Comparison of ENCODE assay signal across 22 cellular contexts in genomic region chr12:19892186-19892585, GRCh38.
A peak's percentile ranks its signal among the peaks of the same experiment; 100 is the strongest.
DNase-seq lines count a peak whose midpoint lies in the region; FAIRE-seq and TF ChIP-seq lines count a peak whose summit lies in the region.
"Had no signal": no experiment of that assay in that cellular context is flagged by ENCODE, and none has a peak within 500 bp of the region (broad histone marks: within the 10 kb centered on the region; RNA-seq: fewer than 3 reads in every experiment).

No MANE protein-coding gene starts in this region.

- no peak overlapping the region for H3K4me2 ChIP-seq in GM23248 (ENCODE audit: unreplicated experiment)
- peak overlapping the region; percentile 13 for H3K4me2 ChIP-seq in endothelial cell of umbilical vein (ENCODE audit: insufficient read depth, low read length)
- H3K4me2 ChIP-seq in mesenchymal stem cell (ENCODE audit: low read length, poor library complexity, severe bottlenecking), result no peak overlapping the region
- H3K4me2 ChIP-seq in hepatocyte, result no peak overlapping the region

- TF ChIP-seq CTCF in endothelial cell of umbilical vein (IDR thresholded peaks at IDR 0.05; ENCODE audit: extremely low read depth in 1 of 2, insufficient read depth in 1 of 2, low read depth in 1 of 2, low read length in 2 of 2) (no peak), tibial artery (IDR thresholded peaks at IDR 0.05) (no peak), hepatocyte (IDR thresholded peaks at IDR 0.05; ENCODE audit: poor library complexity) (no peak)

- FAIRE-seq in endothelial cell of umbilical vein (lab: Jason Lieb, UNC), result no peak
- FAIRE-seq: GM18507, H1 had no signal

- no peak overlapping the region for H3K14ac ChIP-seq in mesenchymal stem cell (ENCODE audit: low read length in 2 of 2)

- CTCF ChIA-PET in endothelial cell of umbilical vein (lab: Charles Lee), result interaction anchor here (0.6 to 4.0 kb wide), 9 partner anchors 8 to 330 kb away, joined by 3 to 32 read pairs (median 3); no protein-coding TSS in a partner anchor

- H3K4me3 ChIP-seq in GM23248 (no peak overlapping the region), endothelial cell of umbilical vein (replicated peaks in 1 of 3; ENCODE audit: insufficient read depth in 1 of 3, low read depth in 1 of 3, low read length in 3 of 3) (no peak overlapping the region), mesenchymal stem cell (ENCODE audit: insufficient read depth in 1 of 2, low read depth in 1 of 2, low read length in 2 of 2) (no peak overlapping the region), tibial artery (no peak overlapping the region), hepatocyte (no peak overlapping the region)
- H3K4me3 ChIP-seq: SJSA1 had no signal

- H3K9me3 ChIP-seq in GM23248 (ENCODE audit: low read depth), result no peaks in the 10 kb centered on the region
- no peaks in the 10 kb centered on the region for H3K9me3 ChIP-seq in endothelial cell of umbilical vein (replicated peaks; ENCODE audit: control insufficient read depth, insufficient read depth, low read length)
- H3K9me3 ChIP-seq in mesenchymal stem cell (ENCODE audit: control insufficient read depth, low read length), result no peaks in the 10 kb centered on the region
- H3K9me3 ChIP-seq in tibial artery, result no peaks in the 10 kb centered on the region
- no peaks in the 10 kb centered on the region for H3K9me3 ChIP-seq in hepatocyte (ENCODE audit: low read depth)
- H3K9me3 ChIP-seq: SJSA1 had no signal

- no peak overlapping the region for H3K23ac ChIP-seq in mesenchymal stem cell (ENCODE audit: low read length in 2 of 2)

- no peak overlapping the region for H3K4ac ChIP-seq in mesenchymal stem cell (ENCODE audit: low read depth in 1 of 2, low read length in 2 of 2)

- no peak overlapping the region for H2BK12ac ChIP-seq in mesenchymal stem cell (ENCODE audit: low read length in 2 of 2)

- TF ChIP-seq POLR2A in endothelial cell of umbilical vein (IDR thresholded peaks at IDR 0.05; ENCODE audit: low read depth, low read length), result no peak

- H4K8ac ChIP-seq in mesenchymal stem cell (ENCODE audit: low read length), result no peak overlapping the region

- DNase-seq in GM23248, result peak; percentile 38
- peak; percentile 72 for DNase-seq in endothelial cell of umbilical vein (ENCODE audit: low read depth, low spot score)
- DNase-seq in mesenchymal stem cell, result peak; percentile 26
- no peak for DNase-seq in tibial artery
- no peak for DNase-seq in hepatocyte (ENCODE audit: low spot score)
- DNase-seq in KG1 (lab: John Stamatoyannopoulos, UW), result no peak
- DNase-seq in Ammon's horn (ENCODE audit: low spot score), result no peak
- DNase-seq: CD4-positive, CD25-positive, alpha-beta regulatory T cell; DMS153; DND-41; Karpas-422; NCI-H1092; NCI-H1436; NCI-H2029; NCI-H446; NCI-H524 treated with DMSO at 0.1 percent for 48 hours; Right ventricle myocardium superior; RPMI8226 had no signal

- H3K36me3 ChIP-seq in GM23248 (ENCODE audit: low read depth), result no peaks in the 10 kb centered on the region
- H3K36me3 ChIP-seq in endothelial cell of umbilical vein (ENCODE audit: control insufficient read depth in 2 of 2, extremely low read depth in 1 of 2, insufficient read depth in 2 of 2, low read length in 2 of 2), result no peaks in the 10 kb centered on the region
- no peaks in the 10 kb centered on the region for H3K36me3 ChIP-seq in mesenchymal stem cell (ENCODE audit: control insufficient read depth in 1 of 2, insufficient read depth in 2 of 2, low read depth in 1 of 2, low read length in 2 of 2)
- H3K36me3 ChIP-seq in tibial artery, result no peaks in the 10 kb centered on the region
- H3K36me3 ChIP-seq in hepatocyte (replicated peaks; ENCODE audit: insufficient read depth, low read depth), result no peaks in the 10 kb centered on the region
- H3K36me3 ChIP-seq: SJSA1 had no signal

- no peak overlapping the region for H2AK5ac ChIP-seq in mesenchymal stem cell (ENCODE audit: low read length, severe bottlenecking)

- H3K4me1 ChIP-seq in GM23248 (ENCODE audit: insufficient read depth), result peaks cover 21% of the 10 kb centered on the region
- peaks cover 7% of the 10 kb centered on the region for H3K4me1 ChIP-seq in endothelial cell of umbilical vein (ENCODE audit: control insufficient read depth, extremely low read depth, insufficient read depth, low read length)
- no peaks in the 10 kb centered on the region for H3K4me1 ChIP-seq in mesenchymal stem cell (ENCODE audit: control insufficient read depth, insufficient read depth, low read depth, low read length)
- peaks cover 0 to 81% (median 3%) of the 10 kb centered on the region in 4 donors for H3K4me1 ChIP-seq in tibial artery
- peaks cover 5% of the 10 kb centered on the region for H3K4me1 ChIP-seq in hepatocyte (ENCODE audit: insufficient read depth)

- in situ Hi-C loops in GM23248 (cut with MboI), result no loop called here

- POLR2A ChIA-PET in endothelial cell of umbilical vein (lab: Charles Lee), result no interaction called here

- dilution Hi-C loops in endothelial cell of umbilical vein (cut with MboI; ENCODE audit: extremely low pct_ligation_motif_present, low sequenced_read_pairs), result no loop called here

- no peak overlapping the region for H4K91ac ChIP-seq in mesenchymal stem cell (ENCODE audit: low read length)

- H3F3A ChIP-seq in GM23248 (ENCODE audit: insufficient read depth), result peaks cover 4% of the 10 kb centered on the region; the same call in 1 of the 2 replicates

- H3K9me2 ChIP-seq in GM23248 (ENCODE audit: insufficient read depth) (no peaks in the 10 kb centered on the region), hepatocyte (replicated peaks; ENCODE audit: insufficient read depth) (no peaks in the 10 kb centered on the region)

- no peak overlapping the region for H2BK5ac ChIP-seq in mesenchymal stem cell (ENCODE audit: low read depth, low read length, poor library complexity, severe bottlenecking)

- H3K9me1 ChIP-seq in endothelial cell of umbilical vein (replicated peaks; ENCODE audit: control insufficient read depth, extremely low read depth, insufficient read depth, low read length), result no peaks in the 10 kb centered on the region

- H3K27ac ChIP-seq in GM23248, result no peak overlapping the region
- no peak overlapping the region for H3K27ac ChIP-seq in endothelial cell of umbilical vein (ENCODE audit: insufficient read depth, low read depth, low read length)
- H3K27ac ChIP-seq in mesenchymal stem cell (ENCODE audit: low read length, poor library complexity, severe bottlenecking), result no peak overlapping the region
- H3K27ac ChIP-seq in tibial artery, result peak overlapping the region; percentile 59 to 71
- no peak overlapping the region for H3K27ac ChIP-seq in hepatocyte
- H3K27ac ChIP-seq: HL-60, SJSA1 had no signal

- H3K79me1 ChIP-seq in mesenchymal stem cell (replicated peaks; ENCODE audit: low read length, poor library complexity, severe bottlenecking), result no peaks in the 10 kb centered on the region

- no peaks in the 10 kb centered on the region for H4K20me1 ChIP-seq in GM23248 (ENCODE audit: insufficient read depth)
- H4K20me1 ChIP-seq in endothelial cell of umbilical vein (replicated peaks; ENCODE audit: control insufficient read depth, extremely low read depth, insufficient read depth, low read length), result no peaks in the 10 kb centered on the region
- H4K20me1 ChIP-seq in hepatocyte (ENCODE audit: insufficient read depth, poor library complexity, severe bottlenecking), result no peaks in the 10 kb centered on the region

- H3K9ac ChIP-seq in GM23248, result no peak overlapping the region
- no peak overlapping the region for H3K9ac ChIP-seq in endothelial cell of umbilical vein (replicated peaks; ENCODE audit: extremely low read depth, insufficient read depth, low read length)
- H3K9ac ChIP-seq in mesenchymal stem cell (ENCODE audit: low read length), result no peak overlapping the region

- intact Hi-C loops in endothelial cell of umbilical vein (cut with micrococcal nuclease), result loop anchor here (5.0 kb wide), 1 partner anchor 135 kb away; no protein-coding TSS in a partner anchor
- intact Hi-C loops in tibial artery (cut with DNase I; ENCODE audit: low total_unique reads), result no loop called here

- H2AFZ ChIP-seq in GM23248 (no peak overlapping the region), endothelial cell of umbilical vein (ENCODE audit: low read depth, low read length) (no peak overlapping the region), mesenchymal stem cell (ENCODE audit: low read depth, low read length) (no peak overlapping the region), hepatocyte (no peak overlapping the region)

- no TSS peak for BruUV-seq in endothelial cell of umbilical vein (replicated peaks; lab: Mats Ljungman, UMichigan)

- H2BK15ac ChIP-seq in mesenchymal stem cell (ENCODE audit: low read depth, poor library complexity, severe bottlenecking), result no peak overlapping the region

- H3K27me3 ChIP-seq in GM23248 (replicated peaks; ENCODE audit: insufficient read depth) (no peaks in the 10 kb centered on the region), endothelial cell of umbilical vein (ENCODE audit: control insufficient read depth in 2 of 2, insufficient read depth in 2 of 2, low read length in 2 of 2) (no peaks in the 10 kb centered on the region), mesenchymal stem cell (ENCODE audit: control insufficient read depth in 1 of 2, insufficient read depth in 1 of 2, low read length in 2 of 2) (no peaks in the 10 kb centered on the region), tibial artery (no peaks in the 10 kb centered on the region), hepatocyte (no peaks in the 10 kb centered on the region)
- H3K27me3 ChIP-seq: SJSA1 had no signal

- no peak overlapping the region for H3K18ac ChIP-seq in mesenchymal stem cell (ENCODE audit: low read depth in 1 of 2, low read length in 2 of 2)

- H2BK120ac ChIP-seq in mesenchymal stem cell (ENCODE audit: low read depth, low read length), result no peak overlapping the region

- H3K79me2 ChIP-seq in GM23248 (ENCODE audit: insufficient read depth) (no peaks in the 10 kb centered on the region), endothelial cell of umbilical vein (ENCODE audit: control insufficient read depth, insufficient read depth, low read length) (no peaks in the 10 kb centered on the region), hepatocyte (no peaks in the 10 kb centered on the region)

TF ChIP-seq in endothelial cell of umbilical vein, 7 proteins besides CTCF, POLR2A, EP300 and RAD21:
- TF ChIP-seq MYC (IDR thresholded peaks at IDR 0.05; ENCODE audit: low read depth, low read length) (no peak), EZH2 (IDR thresholded peaks at IDR 0.05; ENCODE audit: borderline replicate concordance, low read depth, low read length, severe bottlenecking) (no peak), JUN (IDR thresholded peaks at IDR 0.05; ENCODE audit: borderline replicate concordance, insufficient read depth, insufficient read length, low read depth) (no peak), FOS (IDR thresholded peaks at IDR 0.05; ENCODE audit: borderline replicate concordance, insufficient read depth, low read length) (no peak), MAX (IDR thresholded peaks at IDR 0.05; ENCODE audit: insufficient read depth, insufficient read length) (no peak), POLR2AphosphoS5 (IDR thresholded peaks at IDR 0.05; ENCODE audit: insufficient read depth, low read depth, low read length) (no peak), GATA2 (IDR thresholded peaks at IDR 0.05; ENCODE audit: insufficient read depth, insufficient read length, low read depth, low read length) (no peak)

Comparison
In these comparisons a context has a peak if more than half of its experiments do, and no peak if none do; other contexts are left out.
1. DNase-seq: peak in GM23248 (single experiment), endothelial cell of umbilical vein (single experiment) and mesenchymal stem cell (single experiment); none in tibial artery (0 of 2), hepatocyte (single experiment), KG1 (single experiment) and Ammon's horn (single experiment).
2. H3K27ac ChIP-seq: peak in tibial artery (2 of 2); none in GM23248 (single experiment), endothelial cell of umbilical vein (single experiment), mesenchymal stem cell (single experiment) and hepatocyte (single experiment).